36 cellular contexts compared by ENCODE assay signal in genomic region chr6:167913699-167914098, GRCh38.
"Had no signal": no experiment of that assay in that cellular context is flagged by ENCODE, and none has a peak within 500 bp of the region (broad histone marks: within the 10 kb centered on the region; RNA-seq: fewer than 3 reads in every experiment).

No MANE protein-coding gene starts in this region.

- H3K4me3 Mint-ChIP-seq: activated B cell treated with CpG ODN at 0.5 μM for 24 hours; activated CD4-positive, alpha-beta memory T cell treated with anti-CD3 and anti-CD28 coated beads for 36 hours; activated CD4-positive, alpha-beta T cell treated with anti-CD3 and anti-CD28 coated beads, Interleukin-2, amount 10 ng/mL, durations not matched to agents 24 days and 14 days; activated CD8-positive, alpha-beta T cell treated with anti-CD3 and anti-CD28 coated beads for 36 hours; activated naive CD4-positive, alpha-beta T cell treated with anti-CD3 and anti-CD28 coated beads for 36 hours; activated naive CD8-positive, alpha-beta T cell treated with anti-CD3 and anti-CD28 coated beads for 36 hours; activated T-cell treated with anti-CD3 and anti-CD28 coated beads, Interleukin-2, amount 50 U/mL, for 4 hours; activated T-cell treated with anti-CD3 and anti-CD28 coated beads, Interleukin-2, amount 50 U/mL, for 72 hours; activated T-helper 1 cell treated with anti-CD3 and anti-CD28 coated beads, Interleukin-12 subunit alpha, Interleukin-12 subunit beta, Interleukin-2, Interleukin-4 antibody, amounts not matched to agents 30 ng/mL and 10 ng/mL and 1 ng/mL, durations not matched to agents 14 hours and 24 hours and 36 hours; activated T-helper 17 cell treated with anti-CD3 and anti-CD28 coated beads, Interleukin-2, amount 50 U/mL, for 72 hours; T-helper 1 cell treated with Interleukin-12 subunit alpha and Interleukin-12 subunit beta and Interleukin-4 antibody, amounts not matched to agents 30 μg/mL and 1 μg/mL, for 36 hours; T-helper 2 cell treated with Interferon-gamma antibody and Interleukin-4, amounts not matched to agents 5 μg/mL and 100 μg/mL, for 36 hours had no signal

- H3K9me3 Mint-ChIP-seq: activated B cell treated with CpG ODN at 0.5 μM for 24 hours; activated CD4-positive, alpha-beta memory T cell treated with anti-CD3 and anti-CD28 coated beads for 36 hours; activated CD4-positive, alpha-beta T cell treated with anti-CD3 and anti-CD28 coated beads, Interleukin-2, amount 10 ng/mL, durations not matched to agents 24 days and 14 days; activated CD8-positive, alpha-beta T cell treated with anti-CD3 and anti-CD28 coated beads for 36 hours; activated naive CD4-positive, alpha-beta T cell treated with anti-CD3 and anti-CD28 coated beads for 36 hours; activated naive CD4-positive, alpha-beta T cell treated with anti-CD3 and anti-CD28 coated beads, Interleukin-2, amount 50 U/mL, for 72 hours; activated naive CD8-positive, alpha-beta T cell treated with anti-CD3 and anti-CD28 coated beads for 36 hours; activated T-cell treated with anti-CD3 and anti-CD28 coated beads, Interleukin-2, amount 50 U/mL, for 4 hours; activated T-cell treated with anti-CD3 and anti-CD28 coated beads, Interleukin-2, amount 50 U/mL, for 72 hours; activated T-helper 1 cell treated with anti-CD3 and anti-CD28 coated beads, Interleukin-12 subunit alpha, Interleukin-12 subunit beta, Interleukin-2, Interleukin-4 antibody, amounts not matched to agents 30 ng/mL and 10 ng/mL and 1 ng/mL, durations not matched to agents 14 hours and 24 hours and 36 hours; activated T-helper 17 cell treated with anti-CD3 and anti-CD28 coated beads, Interleukin-2, amount 50 U/mL, for 72 hours; T-helper 1 cell treated with Interleukin-12 subunit alpha and Interleukin-12 subunit beta and Interleukin-4 antibody, amounts not matched to agents 30 μg/mL and 1 μg/mL, for 36 hours; T-helper 2 cell treated with Interferon-gamma antibody and Interleukin-4, amounts not matched to agents 5 μg/mL and 100 μg/mL, for 36 hours had no signal

- H3K4me1 ChIP-seq: adrenal gland, breast epithelium had no signal

- ATAC-seq: activated CD8-positive, alpha-beta T cell treated with anti-CD3 and anti-CD28 coated beads for 36 hours; activated naive CD4-positive, alpha-beta T cell treated with anti-CD3 and anti-CD28 coated beads, Interleukin-2, amount 50 U/mL, for 72 hours; activated T-cell treated with anti-CD3 and anti-CD28 coated beads, Interleukin-2, amount 50 U/mL, for 4 hours; activated T-cell treated with anti-CD3 and anti-CD28 coated beads, Interleukin-2, amount 50 U/mL, for 72 hours; activated T-helper 17 cell treated with anti-CD3 and anti-CD28 coated beads, Interleukin-2, amount 50 U/mL, for 72 hours; body of pancreas had no signal

- H3K27me3 Mint-ChIP-seq: activated B cell treated with CpG ODN at 0.5 μM for 24 hours; activated CD4-positive, alpha-beta memory T cell treated with anti-CD3 and anti-CD28 coated beads for 36 hours; activated CD4-positive, alpha-beta T cell treated with anti-CD3 and anti-CD28 coated beads, Interleukin-2, amount 10 ng/mL, durations not matched to agents 24 days and 14 days; activated CD8-positive, alpha-beta T cell treated with anti-CD3 and anti-CD28 coated beads for 36 hours; activated naive CD8-positive, alpha-beta T cell treated with anti-CD3 and anti-CD28 coated beads for 36 hours; activated T-helper 17 cell treated with anti-CD3 and anti-CD28 coated beads, Interleukin-2, amount 50 U/mL, for 72 hours had no signal

- H3K4me1 Mint-ChIP-seq: activated B cell treated with CpG ODN at 0.5 μM for 24 hours; activated CD4-positive, alpha-beta T cell treated with anti-CD3 and anti-CD28 coated beads, Interleukin-2, amount 10 ng/mL, durations not matched to agents 24 days and 14 days; activated naive CD8-positive, alpha-beta T cell treated with anti-CD3 and anti-CD28 coated beads for 36 hours; activated T-helper 17 cell treated with anti-CD3 and anti-CD28 coated beads, Interleukin-2, amount 50 U/mL, for 72 hours had no signal

- DNase-seq: activated B cell treated with CpG ODN at 0.5 μM for 24 hours; activated CD4-positive, alpha-beta memory T cell treated with anti-CD3 and anti-CD28 coated beads for 36 hours; activated CD4-positive, alpha-beta T cell treated with anti-CD3 and anti-CD28 coated beads for 4 hours; activated CD4-positive, alpha-beta T cell treated with anti-CD3 and anti-CD28 coated beads, Interleukin-2, amount 10 ng/mL, durations not matched to agents 24 days and 14 days; activated CD4-positive, alpha-beta T cell treated with anti-CD3 and anti-CD28 coated beads, Interleukin-2, amount 50 U/mL, for 1 hour; activated CD4-positive, alpha-beta T cell treated with anti-CD3 and anti-CD28 coated beads, Interleukin-2, amount 50 U/mL, for 4 hours; activated CD4-positive, CD25-positive, alpha-beta regulatory T cell treated with anti-CD3 and anti-CD28 coated beads, Interleukin-2, amount 50 U/mL, for 72 hours; activated CD8-positive, alpha-beta memory T cell treated with anti-CD3 and anti-CD28 coated beads, Interleukin-2, amount 50 U/mL, for 4 hours; activated CD8-positive, alpha-beta T cell treated with anti-CD3 and anti-CD28 coated beads for 36 hours; activated effector memory CD4-positive, alpha-beta T cell treated with anti-CD3 and anti-CD28 coated beads, Interleukin-2, amount 50 U/mL, for 16 hours; activated gamma-delta T cell treated with Interleukin-2 at 50 U/mL for 16 hours; activated naive CD4-positive, alpha-beta T cell; activated naive CD4-positive, alpha-beta T cell treated with anti-CD3 and anti-CD28 coated beads for 36 hours; activated naive CD4-positive, alpha-beta T cell treated with anti-CD3 and anti-CD28 coated beads, Interleukin-2, amount 50 U/mL, for 16 hours; activated naive CD8-positive, alpha-beta T cell treated with anti-CD3 and anti-CD28 coated beads for 36 hours; activated T-cell treated with anti-CD3 and anti-CD28 coated beads for 4 hours; activated T-cell treated with anti-CD3 and anti-CD28 coated beads, Interleukin-2, amount 50 U/mL, for 1 hour; activated T-cell treated with anti-CD3 and anti-CD28 coated beads, Interleukin-2, amount 50 U/mL, for 4 hours; activated T-cell treated with anti-CD3 and anti-CD28 coated beads, Interleukin-2, amount 50 U/mL, for 72 hours; adrenal gland; amniotic stem cell; aorta; body of pancreas; brain microvascular endothelial cell; central memory CD4-positive, alpha-beta T cell; T-helper 2 cell; T-helper 9 cell had no signal

- H3K36me3 Mint-ChIP-seq: activated naive CD4-positive, alpha-beta T cell treated with anti-CD3 and anti-CD28 coated beads, Interleukin-2, amount 50 U/mL, for 72 hours had no signal

- H3K36me3 ChIP-seq: breast epithelium had no signal

- H3K9me3 ChIP-seq: adrenal gland, body of pancreas, breast epithelium had no signal

- H3K27ac Mint-ChIP-seq: activated B cell treated with CpG ODN at 0.5 μM for 24 hours; activated CD4-positive, alpha-beta memory T cell treated with anti-CD3 and anti-CD28 coated beads for 36 hours; activated CD4-positive, alpha-beta T cell treated with anti-CD3 and anti-CD28 coated beads, Interleukin-2, amount 10 ng/mL, durations not matched to agents 24 days and 14 days; activated CD8-positive, alpha-beta T cell treated with anti-CD3 and anti-CD28 coated beads for 36 hours; activated naive CD4-positive, alpha-beta T cell treated with anti-CD3 and anti-CD28 coated beads for 36 hours; activated naive CD4-positive, alpha-beta T cell treated with anti-CD3 and anti-CD28 coated beads, Interleukin-2, amount 50 U/mL, for 72 hours; activated naive CD8-positive, alpha-beta T cell treated with anti-CD3 and anti-CD28 coated beads for 36 hours; activated T-cell treated with anti-CD3 and anti-CD28 coated beads, Interleukin-2, amount 50 U/mL, for 72 hours; activated T-helper 1 cell treated with anti-CD3 and anti-CD28 coated beads, Interleukin-12 subunit alpha, Interleukin-12 subunit beta, Interleukin-2, Interleukin-4 antibody, amounts not matched to agents 30 ng/mL and 10 ng/mL and 1 ng/mL, durations not matched to agents 14 hours and 24 hours and 36 hours; activated T-helper 17 cell treated with anti-CD3 and anti-CD28 coated beads, Interleukin-2, amount 50 U/mL, for 72 hours; T-helper 1 cell treated with Interleukin-12 subunit alpha and Interleukin-12 subunit beta and Interleukin-4 antibody, amounts not matched to agents 30 μg/mL and 1 μg/mL, for 36 hours; T-helper 2 cell treated with Interferon-gamma antibody and Interleukin-4, amounts not matched to agents 5 μg/mL and 100 μg/mL, for 36 hours had no signal

- H3K4me3 ChIP-seq: adrenal gland, body of pancreas, breast epithelium had no signal

- FAIRE-seq: astrocyte, TTC549 had no signal

- H3K27me3 ChIP-seq: adrenal gland, body of pancreas, brain microvascular endothelial cell, breast epithelium had no signal

- H3K27ac ChIP-seq: adrenal gland, body of pancreas, brain microvascular endothelial cell, breast epithelium, VCaP had no signal
